In the genomic region with DNA sequence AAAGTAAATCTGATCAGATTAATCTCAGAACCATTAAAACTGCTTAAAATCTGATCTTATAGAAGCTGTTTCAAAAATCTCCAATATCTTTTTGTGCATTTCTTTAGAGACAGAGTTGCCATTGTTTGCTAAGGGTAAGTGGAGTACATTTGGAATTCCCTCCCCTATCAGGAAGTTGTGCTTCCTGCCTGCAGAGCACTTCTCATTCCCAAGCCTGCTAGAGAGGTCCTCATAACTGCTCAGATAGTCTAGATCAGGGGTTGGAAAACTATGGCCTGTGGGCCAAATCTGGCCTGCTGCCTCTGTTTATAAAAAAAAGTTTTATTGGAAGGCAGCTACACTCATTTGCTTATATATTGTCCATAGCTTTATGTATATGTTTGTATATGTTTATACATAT, we compare ENCODE assay signal across 9 cellular contexts.
"Had no signal": no experiment of that assay in that cellular context is flagged by ENCODE, and none has a peak within 500 bp of the region (broad histone marks: within the 10 kb centered on the region; RNA-seq: fewer than 3 reads in every experiment).

No MANE protein-coding gene starts in this region.

- H3K4me3 ChIP-seq: GM23248, HAP-1 had no signal

- H3K4me3 Mint-ChIP-seq: HFFc6, IgD-negative memory B cell had no signal

- H3K9me3 Mint-ChIP-seq: HFFc6, IgD-negative memory B cell had no signal

- H3K27ac Mint-ChIP-seq: HFFc6, IgD-negative memory B cell had no signal

- DNase-seq: GM23248, GOT3, H7, HFFc6 had no signal

- H3K4me1 ChIP-seq: HAP-1 had no signal

- ATAC-seq: HCT116, HepG2 had no signal

- H3K9me3 ChIP-seq: HAP-1 had no signal

- H3K27ac ChIP-seq: GM23248, HL-60 had no signal

- H3K36me3 ChIP-seq: HAP-1 had no signal
